ENCODE assay signal across 1 cellular context in genomic region chr3:160565442-160566403, GRCh38.
TF ChIP-seq lines count a peak whose summit lies in the region.

KPNA4 (minus strand) TSS chr3:160565571; CDS start chr3:160565282, 289 bp downstream.

TF ChIP-seq in HepG2, 621 proteins besides CTCF, POLR2A, EP300 and RAD21 (continued from another document and continues in another):
- no peak for TF ChIP-seq ZBTB49 (CRISPR knock-in tag; IDR thresholded peaks at IDR 0.05; ENCODE audit: borderline replicate concordance)
- no peak for TF ChIP-seq CHD2 (IDR thresholded peaks at IDR 0.05; ENCODE audit: low read depth, low read length)
- peak; percentile 65; the same call in 1 of the 2 replicates for TF ChIP-seq ZSCAN31 (CRISPR knock-in tag; IDR thresholded peaks at IDR 0.05; ENCODE audit: low read depth)
- TF ChIP-seq SMAD9 (CRISPR knock-in tag; IDR thresholded peaks at IDR 0.05), result no peak
- peak; percentile 29; the same call in 1 of the 2 replicates for TF ChIP-seq THRA (CRISPR knock-in tag; IDR thresholded peaks at IDR 0.05; ENCODE audit: borderline replicate concordance)
- peak; percentile 70 for TF ChIP-seq HNRNPK (IDR thresholded peaks at IDR 0.05; ENCODE audit: low read depth, low read length, poor library complexity, severe bottlenecking)
- no peak for TF ChIP-seq ZNF512 (CRISPR knock-in tag; IDR thresholded peaks at IDR 0.05)
- TF ChIP-seq JDP2 (CRISPR knock-in tag; IDR thresholded peaks at IDR 0.05; ENCODE audit: borderline replicate concordance), result no peak
- peak; percentile 21; the same call in 1 of the 2 replicates for TF ChIP-seq ZNF335 (CRISPR knock-in tag; IDR thresholded peaks at IDR 0.05)
- no peak for TF ChIP-seq ZFP36 (IDR thresholded peaks at IDR 0.05; ENCODE audit: borderline replicate concordance, low read depth, low read length, partially characterized antibody)
- TF ChIP-seq KDM1A (CRISPR knock-in tag; IDR thresholded peaks at IDR 0.05), result no peak
- no peak for TF ChIP-seq SATB2 (CRISPR knock-in tag; IDR thresholded peaks at IDR 0.05)
- TF ChIP-seq ARHGAP35 (CRISPR knock-in tag; IDR thresholded peaks at IDR 0.05; ENCODE audit: borderline replicate concordance), result no peak; the same call in 1 of the 2 replicates
- peak; percentile 88 for TF ChIP-seq ZFP91 (CRISPR knock-in tag; IDR thresholded peaks at IDR 0.05; ENCODE audit: borderline replicate concordance)
- TF ChIP-seq UBTF (CRISPR knock-in tag; IDR thresholded peaks at IDR 0.05), result peak; percentile 81
- TF ChIP-seq RCOR2 (CRISPR knock-in tag; IDR thresholded peaks at IDR 0.05), result no peak
- TF ChIP-seq ZNF34 (CRISPR knock-in tag; IDR thresholded peaks at IDR 0.05; ENCODE audit: borderline replicate concordance), result no peak
- TF ChIP-seq RBAK (CRISPR knock-in tag; IDR thresholded peaks at IDR 0.05), result no peak
- TF ChIP-seq ZC3H4 (CRISPR knock-in tag; IDR thresholded peaks at IDR 0.05; ENCODE audit: borderline replicate concordance), result no peak
- TF ChIP-seq ZBTB44 (CRISPR knock-in tag; IDR thresholded peaks at IDR 0.05), result no peak
- no peak for TF ChIP-seq ZNF816 (CRISPR knock-in tag; IDR thresholded peaks at IDR 0.05; ENCODE audit: borderline replicate concordance)
- 0 out of 2 replicates have a peak, but pooled peaks have one; percentile 16 for TF ChIP-seq HIC2 (CRISPR knock-in tag; IDR thresholded peaks at IDR 0.05; ENCODE audit: low read depth)
- TF ChIP-seq TRAFD1 (CRISPR knock-in tag; IDR thresholded peaks at IDR 0.05; ENCODE audit: borderline replicate concordance), result no peak
- no peak for TF ChIP-seq GPN1 (CRISPR knock-in tag; IDR thresholded peaks at IDR 0.05; ENCODE audit: borderline replicate concordance)
- TF ChIP-seq ZNF768 (CRISPR knock-in tag; IDR thresholded peaks at IDR 0.05), result peak; percentile 55; the same call in 1 of the 2 replicates
- no peak for TF ChIP-seq CREB3 (CRISPR knock-in tag; IDR thresholded peaks at IDR 0.05)
- TF ChIP-seq ZNF205 (CRISPR knock-in tag; IDR thresholded peaks at IDR 0.05), result peak; percentile 55; the same call in 1 of the 2 replicates
- TF ChIP-seq SOX6 (IDR thresholded peaks at IDR 0.05), result no peak
- peak; percentile 48 for TF ChIP-seq SOX6 (CRISPR knock-in tag; IDR thresholded peaks at IDR 0.05)
- TF ChIP-seq ZFP41 (CRISPR knock-in tag; IDR thresholded peaks at IDR 0.05; ENCODE audit: borderline replicate concordance), result no peak
- no peak for TF ChIP-seq PBX3 (CRISPR knock-in tag; IDR thresholded peaks at IDR 0.05; ENCODE audit: borderline replicate concordance)
- no peak for TF ChIP-seq SOX13 (IDR thresholded peaks at IDR 0.05)
- no peak for TF ChIP-seq SOX13 (CRISPR knock-in tag; conservative IDR thresholded peaks at IDR 0.05 in 1 of 2, IDR thresholded peaks at IDR 0.05 in 1 of 2)
- TF ChIP-seq SALL2 (CRISPR knock-in tag; IDR thresholded peaks at IDR 0.05), result 0 out of 2 replicates have a peak, but pooled peaks have one; percentile 57
- peak; percentile 13; the same call in 1 of the 2 replicates for TF ChIP-seq RARA (CRISPR knock-in tag; IDR thresholded peaks at IDR 0.05)
- TF ChIP-seq XRCC5 (optimal IDR thresholded peaks at IDR 0.05; ENCODE audit: low read length), result no peak
- TF ChIP-seq GTF3A (CRISPR knock-in tag; conservative IDR thresholded peaks at IDR 0.05), result 0 out of 2 replicates have a peak, but pooled peaks have one; percentile 69
- no peak for TF ChIP-seq KDM4B (CRISPR knock-in tag; IDR thresholded peaks at IDR 0.05)
- TF ChIP-seq GATA4 (IDR thresholded peaks at IDR 0.05; ENCODE audit: borderline replicate concordance, low read depth), result no peak; the same call in 1 of the 2 replicates
- TF ChIP-seq ZNF33A (CRISPR knock-in tag; IDR thresholded peaks at IDR 0.05; ENCODE audit: borderline replicate concordance), result no peak
- no peak; the same call in 1 of the 2 replicates for TF ChIP-seq MTF2 (CRISPR knock-in tag; IDR thresholded peaks at IDR 0.05; ENCODE audit: borderline replicate concordance)
- TF ChIP-seq ZNF510 (CRISPR knock-in tag; IDR thresholded peaks at IDR 0.05; ENCODE audit: low read depth), result no peak
- TF ChIP-seq ZBTB38 (CRISPR knock-in tag; IDR thresholded peaks at IDR 0.05), result no peak
